Comparison of ENCODE assay signal across 19 cellular contexts in the genomic region with DNA sequence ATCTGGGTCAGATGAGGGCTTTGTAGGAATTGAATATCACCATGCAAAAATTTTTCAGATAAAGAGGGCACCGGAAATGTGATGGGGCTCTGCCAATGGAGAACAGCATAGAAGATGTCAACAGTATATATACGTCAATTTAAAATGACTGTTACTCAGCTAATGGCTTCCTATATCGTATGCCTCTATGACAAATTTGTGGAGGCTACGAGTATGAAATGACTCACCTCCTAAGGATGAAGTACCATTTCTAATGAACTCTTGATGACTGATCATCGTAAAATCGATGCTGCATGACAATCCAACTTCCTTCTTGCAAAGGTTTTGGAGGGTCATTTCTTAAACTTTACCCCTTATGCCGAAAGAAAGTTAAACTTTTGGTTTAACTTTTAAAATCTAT.
DNase-seq lines count a peak whose midpoint lies in the region; ATAC-seq lines count a peak whose summit lies in the region.
"Had no signal": no experiment of that assay in that cellular context is flagged by ENCODE, and none has a peak within 500 bp of the region (broad histone marks: within the 10 kb centered on the region; RNA-seq: fewer than 3 reads in every experiment).

No MANE protein-coding gene starts in this region.

- peak; percentile 10 for DNase-seq in COLO829 (ENCODE audit: low spot score)
- DNase-seq in H7 = peak; percentile 5
- peak; percentile 2 for DNase-seq in RKO (ENCODE audit: low spot score)
- DNase-seq in renal cortical epithelial cell (ENCODE audit: low read depth) = peak; percentile 78
- no peak for DNase-seq in anterior cingulate cortex (lab: John Stamatoyannopoulos, UW)
- DNase-seq in substantia nigra (lab: John Stamatoyannopoulos, UW) = no peak
- DNase-seq in T-cell = no peak
- DNase-seq: BE2C; CD8-positive, alpha-beta T cell; MG63; NCI-H1105; NCI-H1694 treated with DMSO at 0.1 percent for 48 hours; NCI-H446; NCI-H748 treated with DMSO at 0.1 percent for 48 hours; SHP77 treated with DMSO at 0.1 percent for 48 hours had no signal

- H3K4me1 Mint-ChIP-seq in T-cell = no peaks in the 10 kb centered on the region

- H3K27ac Mint-ChIP-seq in T-cell = no peak overlapping the region
- H3K27ac Mint-ChIP-seq: CD8-positive, alpha-beta T cell had no signal

- H3K9me3 Mint-ChIP-seq in T-cell = peaks cover 10 to 24% (median 19%) of the 10 kb centered on the region in 3 donors

- H3K36me3 ChIP-seq in H7 (replicated peaks; ENCODE audit: control insufficient read depth, insufficient read depth, low read length) = no peaks in the 10 kb centered on the region
- H3K36me3 ChIP-seq: BE2C, MG63 had no signal

- no peak overlapping the region for H3K4me3 ChIP-seq in H7 (ENCODE audit: insufficient read depth, low read depth, low read length)
- H3K4me3 ChIP-seq: MG63 had no signal

- no peak for ATAC-seq in T-cell (replicated peaks in 1 of 4)
- ATAC-seq: CD8-positive, alpha-beta T cell; HCT116; Panc1 had no signal

- CTCF ChIA-PET in T-cell (lab: Charles Lee) = no interaction called here

- no peaks in the 10 kb centered on the region for H3K27me3 Mint-ChIP-seq in T-cell

- H3K27ac ChIP-seq in substantia nigra (ENCODE audit: low read depth, low read length, poor library complexity, severe bottlenecking) = no peak overlapping the region
- H3K27ac ChIP-seq: HL-60, KMS-11 had no signal

- no peaks in the 10 kb centered on the region for H3K27me3 ChIP-seq in H7 (ENCODE audit: control insufficient read depth, insufficient read depth, low read length)
- H3K27me3 ChIP-seq: BE2C, MG63 had no signal

- no peaks in the 10 kb centered on the region for H3K36me3 Mint-ChIP-seq in T-cell
- H3K36me3 Mint-ChIP-seq: CD8-positive, alpha-beta T cell had no signal

- H3K4me3 Mint-ChIP-seq in T-cell = no peak overlapping the region
- H3K4me3 Mint-ChIP-seq: CD8-positive, alpha-beta T cell had no signal

- POLR2A ChIA-PET in T-cell (lab: Charles Lee) = no interaction called here

Comparison
In these comparisons a context has a peak if more than half of its experiments do, and no peak if none do; other contexts are left out.
1. DNase-seq: peak in COLO829 (single experiment), H7 (single experiment), RKO (single experiment) and renal cortical epithelial cell (single experiment); none in anterior cingulate cortex (0 of 58), substantia nigra (0 of 49) and T-cell (0 of 34).